ENCODE assay signal across 35 cellular contexts in genomic region chr2:41109744-41110143, GRCh38.
DNase-seq lines count a peak whose midpoint lies in the region; ATAC-seq, FAIRE-seq and TF ChIP-seq lines count a peak whose summit lies in the region.
"Had no signal": no experiment of that assay in that cellular context is flagged by ENCODE, and none has a peak within 500 bp of the region (broad histone marks: within the 10 kb centered on the region; RNA-seq: fewer than 3 reads in every experiment).

No MANE protein-coding gene starts in this region.

- TF ChIP-seq EP300 in HepG2 (IDR thresholded peaks at IDR 0.05; ENCODE audit: low read depth in 2 of 2, low read length in 2 of 2) (no peak), HepG2 (CRISPR knock-in tag; IDR thresholded peaks at IDR 0.05; ENCODE audit: borderline replicate concordance) (no peak), K562 (IDR thresholded peaks at IDR 0.05; ENCODE audit: low read length) (no peak), H1 (IDR thresholded peaks at IDR 0.05; ENCODE audit: borderline replicate concordance in 1 of 2, low read depth in 2 of 2, low read length in 2 of 2) (no peak)

- H3K79me1 ChIP-seq in IMR-90 (ENCODE audit: low read depth in 1 of 2, low read length in 2 of 2) (no peaks in the 10 kb centered on the region), H1 (ENCODE audit: low read depth, low read length) (no peaks in the 10 kb centered on the region)

- BruUV-seq in HepG2 (replicated peaks; lab: Mats Ljungman, UMichigan), result no TSS peak
- BruUV-seq in IMR-90 (replicated peaks; lab: Mats Ljungman, UMichigan), result no TSS peak
- BruUV-seq in K562 (replicated peaks; lab: Mats Ljungman, UMichigan), result no TSS peak

- H2AK5ac ChIP-seq in IMR-90 (ENCODE audit: low read depth, low read length) (no peak overlapping the region), H1 (ENCODE audit: low read depth, low read length) (no peak overlapping the region)

- H4K8ac ChIP-seq in IMR-90 (ENCODE audit: low read depth in 2 of 2, low read length in 2 of 2), result no peak overlapping the region
- no peak overlapping the region for H4K8ac ChIP-seq in H1 (ENCODE audit: extremely low read depth, insufficient read depth, low read length)

- H3K27me3 ChIP-seq in HepG2 (ENCODE audit: control insufficient read depth in 1 of 2, insufficient read depth in 2 of 2, low read length in 2 of 2), result no peaks in the 10 kb centered on the region
- no peaks in the 10 kb centered on the region for H3K27me3 ChIP-seq in right lobe of liver
- no peaks in the 10 kb centered on the region for H3K27me3 ChIP-seq in IMR-90 (ENCODE audit: control insufficient read depth, insufficient read depth, low read length)
- no peaks in the 10 kb centered on the region for H3K27me3 ChIP-seq in K562 (ENCODE audit: control insufficient read depth in 2 of 2, insufficient read depth in 2 of 2, low read length in 2 of 2)
- H3K27me3 ChIP-seq in H1 (replicated peaks in 1 of 4; ENCODE audit: control insufficient read depth in 3 of 4, extremely low read depth in 1 of 4, insufficient read depth in 3 of 4, low read length in 3 of 4), result no peaks in the 10 kb centered on the region
- no peaks in the 10 kb centered on the region for H3K27me3 ChIP-seq in adrenal gland
- H3K27me3 ChIP-seq: BE2C; BLaER1; BLaER1 treated with 17β-estradiol and CSF1 and Interleukin-3, amounts not matched to agents 10 nM and 100 nM had no signal

- no peak overlapping the region for H3K56ac ChIP-seq in IMR-90 (ENCODE audit: extremely low read depth, insufficient read depth, low read length)
- no peak overlapping the region for H3K56ac ChIP-seq in H1 (replicated peaks; ENCODE audit: insufficient read length, low read depth, low read length)

- no peak for TF ChIP-seq POLR2A in HepG2 (IDR thresholded peaks at IDR 0.05; ENCODE audit: insufficient read depth in 1 of 2, low read depth in 2 of 2, low read length in 2 of 2)
- TF ChIP-seq POLR2A in right lobe of liver (IDR thresholded peaks at IDR 0.05), result no peak
- TF ChIP-seq POLR2A in IMR-90 (IDR thresholded peaks at IDR 0.05; ENCODE audit: low read depth, low read length), result no peak
- no peak for TF ChIP-seq POLR2A in K562 (conservative IDR thresholded peaks at IDR 0.05)
- no peak for TF ChIP-seq POLR2A in H1 (IDR thresholded peaks at IDR 0.05; ENCODE audit: control extremely low read depth in 1 of 2, low read depth in 2 of 2, low read length in 2 of 2)
- TF ChIP-seq POLR2A in adrenal gland (IDR thresholded peaks at IDR 0.05), result no peak

- no peak overlapping the region for H2BK20ac ChIP-seq in IMR-90 (ENCODE audit: low read depth, low read length)
- H2BK20ac ChIP-seq in H1 (ENCODE audit: low read length), result no peak overlapping the region

- 28% methylated on average over 4 of the region's 4 CpGs for WGBS in HepG2 (ENCODE audit: low lambda C conversion rate)
- WGBS in right lobe of liver (ENCODE audit: insufficient coverage, low coverage, low lambda C conversion rate, missing lambda C conversion rate), result 74% methylated on average over 4 of the region's 4 CpGs
- WGBS in IMR-90 (ENCODE audit: extremely low coverage in 2 of 2, insufficient read length in 1 of 2), 2 experiments, result no CpG with 5 or more reads among the region's 4 CpGs
- WGBS in K562 (ENCODE audit: insufficient coverage, low coverage, missing lambda C conversion rate), result 0% methylated on average over 4 of the region's 4 CpGs
- WGBS in H1 (ENCODE audit: extremely low coverage in 1 of 2, insufficient coverage in 1 of 2, insufficient read length in 1 of 2, insufficient replicate concordance in 2 of 2, low coverage in 1 of 2, low lambda C conversion rate in 2 of 2, missing lambda C conversion rate in 1 of 2), 2 experiments, result 94% methylated on average over 4 of the region's 4 CpGs; no CpG with 5 or more reads in 1 of the 2 experiments
- 90 to 98% (median 94%) methylated on average over 4 of the region's 4 CpGs for WGBS in adrenal gland, 4 donors

- no peak overlapping the region for H2BK12ac ChIP-seq in H1 (ENCODE audit: low read depth, low read length)

- DNase-seq in HepG2 (ENCODE audit: low spot score) (no peak), right lobe of liver (no peak), IMR-90 (no peak), K562 (ENCODE audit: extremely low read depth in 1 of 4, low spot score in 3 of 4) (no peak), H1 (ENCODE audit: low read depth in 1 of 2, low spot score in 2 of 2) (no peak), adrenal gland (no peak), iPS-NIHi11 (ENCODE audit: low spot score) (no peak)
- DNase-seq: 8988T; ACHN; AML-193; BE2C; C1 segment of cervical spinal cord; Caco-2; Calu3; CD4-positive, alpha-beta memory T cell; CD4-positive, alpha-beta T cell; CD4-positive, CD25-positive, alpha-beta regulatory T cell; CD8-positive, alpha-beta memory T cell; CD8-positive, alpha-beta T cell; COR-L47; DMS 273 treated with DMSO at 0.1 percent for 48 hours; DMS153; DMS53; DMS79; DMS79 treated with DMSO at 0.1 percent for 48 hours; DND-41; EL had no signal

- H3K9me1 ChIP-seq in IMR-90 (ENCODE audit: insufficient read depth, low read length) (no peaks in the 10 kb centered on the region), K562 (ENCODE audit: control insufficient read depth, insufficient read depth, low read length) (no peaks in the 10 kb centered on the region)

- dilution Hi-C loops in IMR-90 (cut with HindIII; ENCODE audit: low sequenced_read_pairs, unreplicated experiment), result no loop called here

- H3K4ac ChIP-seq in IMR-90 (ENCODE audit: low read depth, low read length) (no peak overlapping the region), H1 (replicated peaks; ENCODE audit: insufficient read length, low read depth, low read length) (no peak overlapping the region)

- TF ChIP-seq RAD21 in HepG2 (CRISPR knock-in tag; IDR thresholded peaks at IDR 0.05) (no peak), IMR-90 (IDR thresholded peaks at IDR 0.05; ENCODE audit: low read length) (no peak), K562 (CRISPR knock-in tag; conservative IDR thresholded peaks at IDR 0.05 in 1 of 2, IDR thresholded peaks at IDR 0.05 in 1 of 2) (no peak), H1 (IDR thresholded peaks at IDR 0.05 in 1 of 2, conservative IDR thresholded peaks at IDR 0.05 in 1 of 2; ENCODE audit: low read depth in 2 of 2, low read length in 2 of 2) (no peak)

- H3K23me2 ChIP-seq in H1 (ENCODE audit: low read depth, low read length), result no peaks in the 10 kb centered on the region

- no peak overlapping the region for H4K5ac ChIP-seq in IMR-90 (ENCODE audit: low read depth, low read length)
- no peak overlapping the region for H4K5ac ChIP-seq in H1 (ENCODE audit: insufficient read length, low read depth, low read length)

- no peak overlapping the region for H3K9ac ChIP-seq in HepG2 (ENCODE audit: insufficient read depth, low read depth, low read length)
- H3K9ac ChIP-seq in IMR-90 (ENCODE audit: low read depth, low read length), result no peak overlapping the region
- H3K9ac ChIP-seq in K562 (ENCODE audit: insufficient read depth in 1 of 2, low read depth in 2 of 2, low read length in 2 of 2), result no peak overlapping the region
- no peak overlapping the region for H3K9ac ChIP-seq in H1 (replicated peaks in 1 of 4; ENCODE audit: extremely low read depth in 1 of 4, low read depth in 3 of 4, low read length in 3 of 4)
- H3K9ac ChIP-seq: BLaER1; BLaER1 treated with 17β-estradiol and CSF1 and Interleukin-3, amounts not matched to agents 10 nM and 100 nM had no signal

- H2BK5ac ChIP-seq in IMR-90 (ENCODE audit: low read depth, low read length, poor library complexity, severe bottlenecking), result no peak overlapping the region
- no peak overlapping the region for H2BK5ac ChIP-seq in H1 (ENCODE audit: low read depth, low read length)

- H3K4me3 ChIP-seq in HepG2 (replicated peaks in 1 of 3; ENCODE audit: insufficient read depth in 1 of 3, low read depth in 2 of 3, low read length in 3 of 3) (no peak overlapping the region), right lobe of liver (no peak overlapping the region), IMR-90 (ENCODE audit: insufficient read depth, low read depth, low read length) (no peak overlapping the region), K562 (no peak overlapping the region), H1 (ENCODE audit: extremely low read depth in 1 of 4, insufficient read depth in 2 of 4, low read depth in 3 of 4, low read length in 4 of 4) (no peak overlapping the region), adrenal gland (no peak overlapping the region)
- H3K4me3 ChIP-seq: A549; BLaER1; BLaER1 treated with 17β-estradiol and CSF1 and Interleukin-3, amounts not matched to agents 10 nM and 100 nM had no signal

- in situ Hi-C loops in HepG2 (cut with HindIII; ENCODE audit: extremely low pct_ligation_motif_present, low pct_unique_long_range_greater_than_20kb), result no loop called here
- in situ Hi-C loops in IMR-90 (cut with MboI; ENCODE audit: low sequenced_read_pairs), result no loop called here
- in situ Hi-C loops in K562 (cut with MboI), result no loop called here

- H2BK120ac ChIP-seq in IMR-90 (ENCODE audit: low read depth, low read length), result no peak overlapping the region
- H2BK120ac ChIP-seq in H1 (replicated peaks; ENCODE audit: low read depth, low read length), result no peak overlapping the region

- H3K9me3 ChIP-seq in HepG2 (ENCODE audit: low read length), result no peaks in the 10 kb centered on the region
- H3K9me3 ChIP-seq in right lobe of liver, result no peaks in the 10 kb centered on the region
- H3K9me3 ChIP-seq in IMR-90 (ENCODE audit: control insufficient read depth, insufficient read depth, low read length), result no peaks in the 10 kb centered on the region
- no peaks in the 10 kb centered on the region for H3K9me3 ChIP-seq in K562 (replicated peaks; ENCODE audit: control insufficient read depth, insufficient read depth, low read depth, low read length)
- H3K9me3 ChIP-seq in H1 (ENCODE audit: insufficient read depth in 2 of 2, low read depth in 1 of 2, low read length in 1 of 2), result no peaks in the 10 kb centered on the region
- H3K9me3 ChIP-seq in adrenal gland (replicated peaks in 1 of 3), result no peaks in the 10 kb centered on the region
- H3K9me3 ChIP-seq: A549, BE2C, BLaER1 had no signal

- POLR2A ChIA-PET in HepG2 (lab: Yijun Ruan, JAX) (no interaction called here), IMR-90 (lab: Charles Lee; ENCODE audit: unreplicated experiment) (no interaction called here), K562 (lab: Yijun Ruan, JAX) (no interaction called here), H1 (lab: Charles Lee; ENCODE audit: partially characterized antibody) (no interaction called here)

- intact Hi-C loops in HepG2 (cut with micrococcal nuclease; ENCODE audit: unreplicated experiment) (no loop called here), right lobe of liver (cut with DNase I) (no loop called here), IMR-90 (cut with micrococcal nuclease) (no loop called here), K562 (cut with micrococcal nuclease) (no loop called here), adrenal gland (cut with DNase I) (no loop called here)

- H3K79me2 ChIP-seq in HepG2 (ENCODE audit: insufficient read depth, low read length) (no peaks in the 10 kb centered on the region), K562 (ENCODE audit: control insufficient read depth, insufficient read depth, low read length) (no peaks in the 10 kb centered on the region), H1 (ENCODE audit: control insufficient read depth in 1 of 2, insufficient read depth in 2 of 2, low read length in 2 of 2) (no peaks in the 10 kb centered on the region)

- H4K20me1 ChIP-seq in HepG2 (ENCODE audit: insufficient read depth, low read length) (no peaks in the 10 kb centered on the region), IMR-90 (ENCODE audit: insufficient read depth, low read length) (no peaks in the 10 kb centered on the region), K562 (replicated peaks; ENCODE audit: control insufficient read depth, insufficient read depth, low read length) (no peaks in the 10 kb centered on the region), H1 (replicated peaks in 1 of 2; ENCODE audit: control insufficient read depth in 1 of 2, insufficient read depth in 2 of 2, low read length in 2 of 2) (no peaks in the 10 kb centered on the region)
- H4K20me1 ChIP-seq: BLaER1; BLaER1 treated with 17β-estradiol and CSF1 and Interleukin-3, amounts not matched to agents 10 nM and 100 nM had no signal

- FAIRE-seq in HepG2 (lab: Jason Lieb, UNC) (no peak), K562 (lab: Jason Lieb, UNC) (no peak), H1 (lab: Jason Lieb, UNC) (no peak)
- FAIRE-seq: A204.1, A549, D721Med had no signal

- H2AFZ ChIP-seq in HepG2 (ENCODE audit: low read length) (no peak overlapping the region), IMR-90 (replicated peaks; ENCODE audit: low read length, poor library complexity) (no peak overlapping the region), K562 (ENCODE audit: low read depth, low read length) (no peak overlapping the region), H1 (ENCODE audit: low read length) (no peak overlapping the region)

- TF ChIP-seq CTCF in HepG2 (CRISPR knock-in tag; IDR thresholded peaks at IDR 0.05), result no peak
- no peak for TF ChIP-seq CTCF in right lobe of liver (IDR thresholded peaks at IDR 0.05)
- no peak for TF ChIP-seq CTCF in IMR-90 (conservative IDR thresholded peaks at IDR 0.05; ENCODE audit: low read depth, low read length)
- TF ChIP-seq CTCF in K562 (IDR thresholded peaks at IDR 0.05 in 2 of 3, conservative IDR thresholded peaks at IDR 0.05 in 1 of 3; ENCODE audit: insufficient read depth in 2 of 3, low read depth in 1 of 3, low read length in 3 of 3), result no peak
- no peak for TF ChIP-seq CTCF in H1 (IDR thresholded peaks at IDR 0.05; ENCODE audit: control extremely low read depth in 1 of 3, insufficient read depth in 1 of 3, low read depth in 1 of 3, low read length in 3 of 3)
- TF ChIP-seq CTCF in adrenal gland (IDR thresholded peaks at IDR 0.05), result no peak

- no peak overlapping the region for H2BK15ac ChIP-seq in IMR-90 (ENCODE audit: low read depth, low read length)
- no peak overlapping the region for H2BK15ac ChIP-seq in H1 (ENCODE audit: low read length)

- ATAC-seq in HepG2 (no peak), right lobe of liver (no peak), IMR-90 (ENCODE audit: low read depth) (no peak), K562 (no peak), HG03378 (IDR thresholded peaks at IDR 0.05; ENCODE audit: unreplicated experiment) (no peak)
- ATAC-seq: A549; CD8-positive, alpha-beta T cell had no signal

- H3K27ac ChIP-seq in HepG2 (ENCODE audit: extremely low read length, insufficient read depth, low read length) (no peak overlapping the region), right lobe of liver (no peak overlapping the region), IMR-90 (ENCODE audit: insufficient read depth, low read length) (no peak overlapping the region), K562 (ENCODE audit: extremely low read depth, low read depth, low read length) (no peak overlapping the region), H1 (ENCODE audit: low read depth, low read length) (no peak overlapping the region), adrenal gland (no peak overlapping the region)
- H3K27ac ChIP-seq: 22Rv1; A549; BLaER1; BLaER1 treated with 17β-estradiol and CSF1 and Interleukin-3, amounts not matched to agents 10 nM and 100 nM; C4-2B had no signal

- H3K14ac ChIP-seq in IMR-90 (replicated peaks; ENCODE audit: low read depth, low read length), result no peak overlapping the region
- no peak overlapping the region for H3K14ac ChIP-seq in H1 (ENCODE audit: insufficient read length)

- H3K18ac ChIP-seq in IMR-90 (ENCODE audit: low read depth, low read length) (no peak overlapping the region), H1 (ENCODE audit: extremely low read depth, low read length) (no peak overlapping the region)

- no peaks in the 10 kb centered on the region for H3K36me3 ChIP-seq in HepG2 (replicated peaks in 1 of 2; ENCODE audit: control insufficient read depth in 1 of 2, insufficient read depth in 2 of 2, low read length in 2 of 2)
- no peaks in the 10 kb centered on the region for H3K36me3 ChIP-seq in right lobe of liver
- no peaks in the 10 kb centered on the region for H3K36me3 ChIP-seq in IMR-90 (ENCODE audit: control insufficient read depth, insufficient read depth, low read length)
- no peaks in the 10 kb centered on the region for H3K36me3 ChIP-seq in K562 (ENCODE audit: control insufficient read depth, insufficient read depth, low read length)
- H3K36me3 ChIP-seq in H1 (ENCODE audit: control insufficient read depth in 2 of 4, insufficient read depth in 4 of 4, low read length in 3 of 4), result no peaks in the 10 kb centered on the region
- H3K36me3 ChIP-seq in adrenal gland (replicated peaks in 1 of 2), result no peaks in the 10 kb centered on the region
- H3K36me3 ChIP-seq: BE2C; BLaER1; BLaER1 treated with 17β-estradiol and CSF1 and Interleukin-3, amounts not matched to agents 10 nM and 100 nM had no signal

- no peak overlapping the region for H3K4me2 ChIP-seq in HepG2 (ENCODE audit: low read depth, low read length)
- no peak overlapping the region for H3K4me2 ChIP-seq in IMR-90 (ENCODE audit: low read depth, low read length)
- no peak overlapping the region for H3K4me2 ChIP-seq in K562 (ENCODE audit: insufficient read depth, low read length)
- H3K4me2 ChIP-seq in H1 (ENCODE audit: insufficient read depth in 1 of 2, low read depth in 2 of 2, low read length in 2 of 2), result no peak overlapping the region
- H3K4me2 ChIP-seq: A549; BLaER1; BLaER1 treated with 17β-estradiol and CSF1 and Interleukin-3, amounts not matched to agents 10 nM and 100 nM had no signal

- H3K23ac ChIP-seq in IMR-90 (ENCODE audit: low read depth, low read length), result no peak overlapping the region
- H3K23ac ChIP-seq in H1 (ENCODE audit: insufficient read length), result no peak overlapping the region

- H4K91ac ChIP-seq in IMR-90 (ENCODE audit: insufficient read depth, low read depth, low read length) (no peak overlapping the region), H1 (replicated peaks; ENCODE audit: insufficient read length, low read length) (no peak overlapping the region)

- H2AK9ac ChIP-seq in IMR-90 (replicated peaks; ENCODE audit: low read depth, low read length, poor library complexity), result no peak overlapping the region

- H3K4me1 ChIP-seq in HepG2 (ENCODE audit: insufficient read depth, low read length) (no peaks in the 10 kb centered on the region), right lobe of liver (no peaks in the 10 kb centered on the region), IMR-90 (ENCODE audit: control insufficient read depth, insufficient read depth, low read length) (no peaks in the 10 kb centered on the region), K562 (replicated peaks in 1 of 2; ENCODE audit: control insufficient read depth in 2 of 2, insufficient read depth in 2 of 2, low read length in 2 of 2) (no peaks in the 10 kb centered on the region), H1 (replicated peaks in 1 of 4; ENCODE audit: control insufficient read depth in 3 of 4, insufficient read depth in 4 of 4, low read length in 3 of 4) (no peaks in the 10 kb centered on the region), adrenal gland (replicated peaks in 1 of 2) (no peaks in the 10 kb centered on the region)
- H3K4me1 ChIP-seq: A549; BE2C; BLaER1; BLaER1 treated with 17β-estradiol and CSF1 and Interleukin-3, amounts not matched to agents 10 nM and 100 nM; Caco-2 had no signal

- CTCF ChIA-PET in HepG2 (lab: Yijun Ruan, JAX; ENCODE audit: low intra/inter-chr PET ratio, low total read pairs) (no interaction called here), IMR-90 (lab: Yijun Ruan, JAX) (no interaction called here), K562 (lab: Yijun Ruan, JAX; ENCODE audit: low intra/inter-chr PET ratio) (no interaction called here), H1 (lab: Charles Lee; ENCODE audit: partially characterized antibody) (interaction anchor here (0.6 kb wide), 1 partner anchor 29 kb away, joined by 4 read pairs; no protein-coding TSS in a partner anchor)

Comparison
In these comparisons a context has a peak if more than half of its experiments do, and no peak if none do; other contexts are left out.
1. Of the 241 proteins assayed by ChIP-seq in both HepG2 and K562: peak only in HepG2: none; only in K562: none; in both: CEBPB; in neither: 239; mixed calls (peak in some experiments, not most) for 1.